8 cellular contexts compared by ENCODE assay signal in genomic region chr2:95159690-95160449, GRCh38. TPM values are rescaled to one million over a fixed set of nuclear protein-coding genes. Genes with fewer than 3 reads are reported as not detected.
DNase-seq lines count a peak whose midpoint lies in the region; ATAC-seq and TF ChIP-seq lines count a peak whose summit lies in the region.

TSS of gene ZNF514 (minus strand) at chr2:95159848. CDS start at chr2:95153253, 6,595 bp downstream.

- H3K36me3 ChIP-seq in Peyer's patch: peaks cover 0 to 15% (median 0%) of the 10 kb centered on the region in 3 donors

- DNase-seq in COLO668 (lab: John Stamatoyannopoulos, UW; ENCODE audit: unreplicated experiment) (peak; percentile 84), HT-29 (ENCODE audit: low spot score) (peak; percentile 64), Peyer's patch (peak; percentile 71 to 91 (median 85)), fibroblast of mammary gland (ENCODE audit: low read depth) (peak; percentile 52)
- DNase-seq in activated T-helper 1 cell treated with anti-CD3 and anti-CD28 coated beads, Interleukin-2, amount 50 U/mL, for 16 hours (ENCODE audit: low read depth in 1 of 2, low spot score in 1 of 2): peak; percentile 51 to 72
- peak; percentile 69 to 81 (median 76) for DNase-seq in naive thymus-derived CD8-positive, alpha-beta T cell

- peak within 1 kb of the TSS; percentile 86 to 95 (median 90) for H3K4me3 Mint-ChIP-seq in naive thymus-derived CD8-positive, alpha-beta T cell
- H3K4me3 Mint-ChIP-seq in stimulated activated memory B cell treated with anti-CD40 and anti-IgM and Interleukin-4, amounts not matched to agents 10 μg/mL and 1 μg/mL and 100 μg/mL, for 72 hours: peak within 1 kb of the TSS; percentile 91

- TF ChIP-seq CTCF in Peyer's patch (IDR thresholded peaks at IDR 0.05): no peak
- no peak for TF ChIP-seq CTCF in fibroblast of mammary gland (conservative IDR thresholded peaks at IDR 0.05; ENCODE audit: control insufficient read depth, insufficient read depth, low read depth, low read length)

- H3K4me1 ChIP-seq in Peyer's patch: peaks cover 0 to 19% (median 1%) of the 10 kb centered on the region in 4 donors

- ATAC-seq in GM21360 (IDR thresholded peaks at IDR 0.05; ENCODE audit: unreplicated experiment): peak; percentile 85
- ATAC-seq in naive thymus-derived CD8-positive, alpha-beta T cell: peak; percentile 84 to 88
- peak; percentile 93 for ATAC-seq in stimulated activated memory B cell treated with anti-CD40 and anti-IgM and Interleukin-4, amounts not matched to agents 10 μg/mL and 1 μg/mL and 100 μg/mL, for 72 hours

- peaks cover 0 to 21% (median 9%) of the 10 kb centered on the region in 9 donors for H3K9me3 Mint-ChIP-seq in naive thymus-derived CD8-positive, alpha-beta T cell
- peaks cover 4% of the 10 kb centered on the region for H3K9me3 Mint-ChIP-seq in stimulated activated memory B cell treated with anti-CD40 and anti-IgM and Interleukin-4, amounts not matched to agents 10 μg/mL and 1 μg/mL and 100 μg/mL, for 72 hours

- no peak for TF ChIP-seq POLR2A in Peyer's patch (IDR thresholded peaks at IDR 0.05)

- H3K4me3 ChIP-seq in Peyer's patch: peak within 1 kb of the TSS; percentile 67 to 95 (median 72)
- peak within 1 kb of the TSS; percentile 70 for H3K4me3 ChIP-seq in fibroblast of mammary gland (ENCODE audit: control insufficient read depth, low read depth, low read length)

- peak within 1 kb of the TSS; percentile 84 to 94 (median 92) for H3K27ac Mint-ChIP-seq in naive thymus-derived CD8-positive, alpha-beta T cell
- peak within 1 kb of the TSS; percentile 92 for H3K27ac Mint-ChIP-seq in stimulated activated memory B cell treated with anti-CD40 and anti-IgM and Interleukin-4, amounts not matched to agents 10 μg/mL and 1 μg/mL and 100 μg/mL, for 72 hours

- H3K9me3 ChIP-seq in Peyer's patch: no peaks in the 10 kb centered on the region

- no peaks in the 10 kb centered on the region for H3K27me3 ChIP-seq in Peyer's patch

- peaks cover 17 to 31% (median 20%) of the 10 kb centered on the region in 3 donors for H3K36me3 Mint-ChIP-seq in naive thymus-derived CD8-positive, alpha-beta T cell
- peaks cover 24% of the 10 kb centered on the region for H3K36me3 Mint-ChIP-seq in stimulated activated memory B cell treated with anti-CD40 and anti-IgM and Interleukin-4, amounts not matched to agents 10 μg/mL and 1 μg/mL and 100 μg/mL, for 72 hours

- peak within 1 kb of the TSS; percentile 72 to 82 (median 78) for H3K27ac ChIP-seq in Peyer's patch

- POLR2A ChIA-PET in naive thymus-derived CD8-positive, alpha-beta T cell (lab: Charles Lee): interaction anchor here (0.8 to 3.3 kb wide), 8 partner anchors 37 to 137 kb away, joined by 3 to 42 read pairs (median 10); partner anchors contain the start of genes MAL and MRPS5

- peaks cover 3 to 32% (median 29%) of the 10 kb centered on the region in 4 donors for H3K4me1 Mint-ChIP-seq in naive thymus-derived CD8-positive, alpha-beta T cell
- H3K4me1 Mint-ChIP-seq in stimulated activated memory B cell treated with anti-CD40 and anti-IgM and Interleukin-4, amounts not matched to agents 10 μg/mL and 1 μg/mL and 100 μg/mL, for 72 hours: peaks cover 29% of the 10 kb centered on the region

- H3K27me3 Mint-ChIP-seq in naive thymus-derived CD8-positive, alpha-beta T cell: no peaks in the 10 kb centered on the region
- H3K27me3 Mint-ChIP-seq in stimulated activated memory B cell treated with anti-CD40 and anti-IgM and Interleukin-4, amounts not matched to agents 10 μg/mL and 1 μg/mL and 100 μg/mL, for 72 hours: no peaks in the 10 kb centered on the region

RNA-seq across cellular contexts. Expression of gene ZNF514, which starts in this region (rescaled TPM):
- total RNA-seq in HT-29 (2014; rRNA removed; shearing (Covaris generic)): 5.4 and 5.6 TPM in 2 replicates
- 10 to 100 TPM; 14.2 to 52.0 (median 23.6) TPM for total RNA-seq in Peyer's patch
- total RNA-seq in naive thymus-derived CD8-positive, alpha-beta T cell: 10 to 100 TPM; 42.3 to 43.9 TPM
- polyA plus RNA-seq in naive thymus-derived CD8-positive, alpha-beta T cell: 10 to 100 TPM; 10.0 to 11.2 (median 10.3) TPM

Comparison
In these comparisons a context has a peak if more than half of its experiments do, and no peak if none do; other contexts are left out.
1. Peak in every context shown above with its lines: DNase-seq, ATAC-seq, H3K4me3 ChIP-seq and H3K27ac ChIP-seq.